Comparison of ENCODE assay signal across 1 cellular context in genomic region chr14:102437997-102438922, GRCh38.
TF ChIP-seq lines count a peak whose summit lies in the region.

No MANE protein-coding gene starts in this region.

TF ChIP-seq in WTC11, 78 proteins besides CTCF, POLR2A, EP300 and RAD21 (continued from another document):
- TF ChIP-seq, protein P1, sequence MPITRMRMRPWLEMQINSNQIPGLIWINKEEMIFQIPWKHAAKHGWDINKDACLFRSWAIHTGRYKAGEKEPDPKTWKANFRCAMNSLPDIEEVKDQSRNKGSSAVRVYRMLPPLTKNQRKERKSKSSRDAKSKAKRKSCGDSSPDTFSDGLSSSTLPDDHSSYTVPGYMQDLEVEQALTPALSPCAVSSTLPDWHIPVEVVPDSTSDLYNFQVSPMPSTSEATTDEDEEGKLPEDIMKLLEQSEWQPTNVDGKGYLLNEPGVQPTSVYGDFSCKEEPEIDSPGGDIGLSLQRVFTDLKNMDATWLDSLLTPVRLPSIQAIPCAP (CRISPR knock-in tag; IDR thresholded peaks at IDR 0.05) = no peak
- TF ChIP-seq ZNF512 (CRISPR knock-in tag; IDR thresholded peaks at IDR 0.05; ENCODE audit: borderline replicate concordance) = no peak
- TF ChIP-seq, protein P2, sequence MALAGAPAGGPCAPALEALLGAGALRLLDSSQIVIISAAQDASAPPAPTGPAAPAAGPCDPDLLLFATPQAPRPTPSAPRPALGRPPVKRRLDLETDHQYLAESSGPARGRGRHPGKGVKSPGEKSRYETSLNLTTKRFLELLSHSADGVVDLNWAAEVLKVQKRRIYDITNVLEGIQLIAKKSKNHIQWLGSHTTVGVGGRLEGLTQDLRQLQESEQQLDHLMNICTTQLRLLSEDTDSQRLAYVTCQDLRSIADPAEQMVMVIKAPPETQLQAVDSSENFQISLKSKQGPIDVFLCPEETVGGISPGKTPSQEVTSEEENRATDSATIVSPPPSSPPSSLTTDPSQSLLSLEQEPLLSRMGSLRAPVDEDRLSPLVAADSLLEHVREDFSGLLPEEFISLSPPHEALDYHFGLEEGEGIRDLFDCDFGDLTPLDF (CRISPR knock-in tag; IDR thresholded peaks at IDR 0.05) = no peak
- TF ChIP-seq AR (CRISPR knock-in tag; IDR thresholded peaks at IDR 0.05) = no peak
- TF ChIP-seq ZNF263 (CRISPR knock-in tag; IDR thresholded peaks at IDR 0.05; ENCODE audit: low read depth) = no peak
- TF ChIP-seq SMAD3 (CRISPR knock-in tag; IDR thresholded peaks at IDR 0.05; ENCODE audit: borderline replicate concordance) = 0 out of 2 replicates have a peak, but pooled peaks have one; percentile 51
- TF ChIP-seq, protein P3, sequence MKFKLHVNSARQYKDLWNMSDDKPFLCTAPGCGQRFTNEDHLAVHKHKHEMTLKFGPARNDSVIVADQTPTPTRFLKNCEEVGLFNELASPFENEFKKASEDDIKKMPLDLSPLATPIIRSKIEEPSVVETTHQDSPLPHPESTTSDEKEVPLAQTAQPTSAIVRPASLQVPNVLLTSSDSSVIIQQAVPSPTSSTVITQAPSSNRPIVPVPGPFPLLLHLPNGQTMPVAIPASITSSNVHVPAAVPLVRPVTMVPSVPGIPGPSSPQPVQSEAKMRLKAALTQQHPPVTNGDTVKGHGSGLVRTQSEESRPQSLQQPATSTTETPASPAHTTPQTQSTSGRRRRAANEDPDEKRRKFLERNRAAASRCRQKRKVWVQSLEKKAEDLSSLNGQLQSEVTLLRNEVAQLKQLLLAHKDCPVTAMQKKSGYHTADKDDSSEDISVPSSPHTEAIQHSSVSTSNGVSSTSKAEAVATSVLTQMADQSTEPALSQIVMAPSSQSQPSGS (CRISPR knock-in tag; IDR thresholded peaks at IDR 0.05; ENCODE audit: borderline replicate concordance, low read depth) = no peak
- no peak for TF ChIP-seq MYBL2 (CRISPR knock-in tag; IDR thresholded peaks at IDR 0.05)
- no peak for TF ChIP-seq TP53 (CRISPR knock-in tag; IDR thresholded peaks at IDR 0.05)
- no peak; the same call in 1 of the 2 replicates for TF ChIP-seq ZNF423 (CRISPR knock-in tag; IDR thresholded peaks at IDR 0.05)
- no peak for TF ChIP-seq JAZF1 (CRISPR knock-in tag; IDR thresholded peaks at IDR 0.05)
- no peak for TF ChIP-seq CREM (CRISPR knock-in tag; IDR thresholded peaks at IDR 0.05)
- TF ChIP-seq, protein P4, sequence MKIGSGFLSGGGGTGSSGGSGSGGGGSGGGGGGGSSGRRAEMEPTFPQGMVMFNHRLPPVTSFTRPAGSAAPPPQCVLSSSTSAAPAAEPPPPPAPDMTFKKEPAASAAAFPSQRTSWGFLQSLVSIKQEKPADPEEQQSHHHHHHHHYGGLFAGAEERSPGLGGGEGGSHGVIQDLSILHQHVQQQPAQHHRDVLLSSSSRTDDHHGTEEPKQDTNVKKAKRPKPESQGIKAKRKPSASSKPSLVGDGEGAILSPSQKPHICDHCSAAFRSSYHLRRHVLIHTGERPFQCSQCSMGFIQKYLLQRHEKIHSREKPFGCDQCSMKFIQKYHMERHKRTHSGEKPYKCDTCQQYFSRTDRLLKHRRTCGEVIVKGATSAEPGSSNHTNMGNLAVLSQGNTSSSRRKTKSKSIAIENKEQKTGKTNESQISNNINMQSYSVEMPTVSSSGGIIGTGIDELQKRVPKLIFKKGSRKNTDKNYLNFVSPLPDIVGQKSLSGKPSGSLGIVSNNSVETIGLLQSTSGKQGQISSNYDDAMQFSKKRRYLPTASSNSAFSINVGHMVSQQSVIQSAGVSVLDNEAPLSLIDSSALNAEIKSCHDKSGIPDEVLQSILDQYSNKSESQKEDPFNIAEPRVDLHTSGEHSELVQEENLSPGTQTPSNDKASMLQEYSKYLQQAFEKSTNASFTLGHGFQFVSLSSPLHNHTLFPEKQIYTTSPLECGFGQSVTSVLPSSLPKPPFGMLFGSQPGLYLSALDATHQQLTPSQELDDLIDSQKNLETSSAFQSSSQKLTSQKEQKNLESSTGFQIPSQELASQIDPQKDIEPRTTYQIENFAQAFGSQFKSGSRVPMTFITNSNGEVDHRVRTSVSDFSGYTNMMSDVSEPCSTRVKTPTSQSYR (CRISPR knock-in tag; IDR thresholded peaks at IDR 0.05) = no peak
- no peak for TF ChIP-seq IRF2 (CRISPR knock-in tag; IDR thresholded peaks at IDR 0.05; ENCODE audit: borderline replicate concordance, low read depth)
- 0 out of 2 replicates have a peak, but pooled peaks have one; percentile 46 for TF ChIP-seq ETV6 (CRISPR knock-in tag; IDR thresholded peaks at IDR 0.05)
- TF ChIP-seq, protein P5, sequence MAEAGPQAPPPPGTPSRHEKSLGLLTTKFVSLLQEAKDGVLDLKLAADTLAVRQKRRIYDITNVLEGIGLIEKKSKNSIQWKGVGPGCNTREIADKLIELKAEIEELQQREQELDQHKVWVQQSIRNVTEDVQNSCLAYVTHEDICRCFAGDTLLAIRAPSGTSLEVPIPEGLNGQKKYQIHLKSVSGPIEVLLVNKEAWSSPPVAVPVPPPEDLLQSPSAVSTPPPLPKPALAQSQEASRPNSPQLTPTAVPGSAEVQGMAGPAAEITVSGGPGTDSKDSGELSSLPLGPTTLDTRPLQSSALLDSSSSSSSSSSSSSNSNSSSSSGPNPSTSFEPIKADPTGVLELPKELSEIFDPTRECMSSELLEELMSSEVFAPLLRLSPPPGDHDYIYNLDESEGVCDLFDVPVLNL (CRISPR knock-in tag; IDR thresholded peaks at IDR 0.05; ENCODE audit: borderline replicate concordance, low read depth) = no peak
- TF ChIP-seq FOXK1 (CRISPR knock-in tag; IDR thresholded peaks at IDR 0.05) = no peak
- TF ChIP-seq, protein P6, sequence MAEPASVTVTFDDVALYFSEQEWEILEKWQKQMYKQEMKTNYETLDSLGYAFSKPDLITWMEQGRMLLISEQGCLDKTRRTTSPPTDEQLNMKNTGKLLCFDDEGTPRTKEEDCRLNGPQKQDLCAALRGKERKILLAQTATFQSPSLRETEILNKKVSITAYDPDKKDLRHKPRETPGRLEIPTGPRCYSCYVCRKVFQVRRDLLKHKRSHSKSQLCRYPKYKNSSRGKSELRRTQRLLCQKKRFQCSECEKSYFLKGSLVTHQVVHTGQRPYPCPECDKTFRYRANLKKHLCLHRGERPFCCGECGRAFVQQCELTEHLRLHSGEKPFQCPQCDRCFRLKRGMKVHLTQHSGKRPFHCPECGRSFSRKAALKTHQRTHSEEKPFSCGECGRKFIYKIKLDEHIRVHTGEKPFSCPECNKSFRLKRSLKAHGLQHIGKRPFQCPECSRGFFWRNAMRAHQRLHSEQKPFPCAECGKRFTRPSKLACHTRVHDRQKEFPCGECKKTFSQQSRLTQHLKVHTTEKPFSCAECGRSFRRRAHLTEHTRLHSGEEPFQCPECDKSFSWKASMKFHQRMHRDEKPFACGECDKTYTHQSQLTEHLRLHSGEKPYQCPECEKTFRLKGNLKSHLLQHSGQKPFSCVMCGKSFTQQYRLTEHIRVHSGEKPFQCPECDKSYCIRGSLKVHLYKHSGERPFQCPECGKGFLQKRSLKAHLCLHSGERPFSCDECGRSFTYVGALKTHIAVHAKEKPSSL (CRISPR knock-in tag; conservative IDR thresholded peaks at IDR 0.05) = no peak
- 0 out of 2 replicates have a peak, but pooled peaks have one; percentile 30 for TF ChIP-seq SP1 (CRISPR knock-in tag; conservative IDR thresholded peaks at IDR 0.05)
- no peak for TF ChIP-seq SOX15 (CRISPR knock-in tag; IDR thresholded peaks at IDR 0.05)
